Comparison of ENCODE assay signal across 20 cellular contexts in the genomic region with DNA sequence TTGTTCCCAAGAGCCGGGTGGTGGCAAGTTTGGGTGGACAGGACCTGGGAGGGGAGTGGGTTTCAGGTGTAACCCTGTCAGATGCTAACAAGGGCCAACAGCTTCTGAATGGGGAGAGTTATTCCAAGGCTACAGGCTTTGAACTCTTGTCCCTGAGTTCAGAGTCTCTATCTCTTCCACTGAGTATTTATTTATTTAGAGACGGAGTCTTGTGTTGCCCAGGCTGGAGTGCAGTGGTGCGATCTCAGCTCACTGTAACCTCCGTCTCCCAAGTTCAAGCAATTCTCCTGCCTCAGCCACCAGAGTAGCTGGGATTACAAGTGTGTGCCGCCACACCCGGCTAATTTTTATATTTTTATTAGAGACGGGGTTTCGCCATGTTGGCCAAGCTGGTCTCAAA.
"Had no signal": no experiment of that assay in that cellular context is flagged by ENCODE, and none has a peak within 500 bp of the region (broad histone marks: within the 10 kb centered on the region; RNA-seq: fewer than 3 reads in every experiment).

No MANE protein-coding gene starts in this region.

- H3K27ac Mint-ChIP-seq: activated naive CD8-positive, alpha-beta T cell treated with anti-CD3 and anti-CD28 coated beads, Interleukin-2, amount 10 ng/mL, durations not matched to agents 7 days and 5 days; WTC11 had no signal

- H3K9me3 Mint-ChIP-seq: activated naive CD8-positive, alpha-beta T cell treated with anti-CD3 and anti-CD28 coated beads, Interleukin-2, amount 10 ng/mL, durations not matched to agents 7 days and 5 days; activated T-cell treated with anti-CD3 and anti-CD28 coated beads, Interleukin-2, amount 50 U/mL, for 4 hours; naive thymus-derived CD8-positive, alpha-beta T cell; WTC11 had no signal

- H3K4me3 Mint-ChIP-seq: activated naive CD8-positive, alpha-beta T cell treated with anti-CD3 and anti-CD28 coated beads, Interleukin-2, amount 10 ng/mL, durations not matched to agents 7 days and 5 days; activated T-cell treated with anti-CD3 and anti-CD28 coated beads, Interleukin-2, amount 50 U/mL, for 4 hours; WTC11 had no signal

- DNase-seq: activated CD4-positive, alpha-beta T cell treated with anti-CD3 and anti-CD28 coated beads for 4 hours; activated CD8-positive, alpha-beta memory T cell treated with anti-CD3 and anti-CD28 coated beads, Interleukin-2, amount 50 U/mL, for 4 hours; activated gamma-delta T cell; activated naive CD8-positive, alpha-beta T cell treated with anti-CD3 and anti-CD28 coated beads, Interleukin-2, amount 10 ng/mL, durations not matched to agents 7 days and 5 days; activated T-cell treated with anti-CD3 and anti-CD28 coated beads, Interleukin-2, amount 50 U/mL, for 4 hours; brain microvascular endothelial cell; central memory CD4-positive, alpha-beta T cell; colonic mucosa; esophagus squamous epithelium; heart right ventricle; kidney glomerular epithelial cell; mesenchymal stem cell; naive thymus-derived CD8-positive, alpha-beta T cell; nucleus accumbens; stimulated activated CD8-positive, alpha-beta memory T cell treated with anti-CD3 and anti-CD28 coated beads, Interleukin-4, amount 100 ng/mL, for 48 hours; stimulated activated naive CD4-positive, alpha-beta T cell treated with Interleukin-2 at 50 U/mL for 16 hours; SW 1271; tibial artery; uterus had no signal

- ATAC-seq: activated T-cell treated with anti-CD3 and anti-CD28 coated beads, Interleukin-2, amount 50 U/mL, for 4 hours; heart right ventricle; naive thymus-derived CD8-positive, alpha-beta T cell; WTC11 had no signal

- H3K27me3 Mint-ChIP-seq: activated naive CD8-positive, alpha-beta T cell treated with anti-CD3 and anti-CD28 coated beads, Interleukin-2, amount 10 ng/mL, durations not matched to agents 7 days and 5 days had no signal
